31 cellular contexts compared by ENCODE assay signal in the genomic region with DNA sequence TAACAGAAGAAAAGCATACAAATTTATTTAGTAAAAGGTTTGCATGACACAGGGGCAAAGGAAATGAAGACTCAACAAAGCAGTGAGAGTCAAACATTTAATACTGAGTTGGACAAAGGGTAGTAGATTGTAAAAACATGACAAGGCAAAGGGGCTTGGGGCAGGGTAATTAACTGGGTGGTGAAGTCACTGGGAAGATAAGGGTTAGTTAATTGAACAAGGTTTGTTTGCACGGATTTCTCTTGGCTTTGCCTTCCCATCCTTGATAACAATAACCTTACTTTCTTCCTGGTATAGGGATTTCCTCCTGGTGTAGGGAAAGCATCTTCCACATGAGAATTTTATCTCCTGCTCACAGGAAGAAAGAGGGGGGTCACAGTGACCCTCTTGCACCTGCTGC.
"Had no signal": no experiment of that assay in that cellular context is flagged by ENCODE, and none has a peak within 500 bp of the region (broad histone marks: within the 10 kb centered on the region; RNA-seq: fewer than 3 reads in every experiment).

No MANE protein-coding gene starts in this region.

- H3K36me3 ChIP-seq: esophagus squamous epithelium, heart right ventricle, ovary, right lobe of liver, stomach, thyroid gland, vagina had no signal

- H3K27ac ChIP-seq: coronary artery, esophagus squamous epithelium, heart right ventricle, ovary, right lobe of liver, stomach, thyroid gland, vagina had no signal

- H3K9me3 ChIP-seq: ovary, thyroid gland had no signal

- FAIRE-seq: endometrium had no signal

- H3K27me3 ChIP-seq: esophagus squamous epithelium, heart right ventricle, ovary, right lobe of liver, stomach, thyroid gland, vagina had no signal

- H3K4me3 ChIP-seq: coronary artery, esophagus squamous epithelium, heart right ventricle, lung, ovary, right lobe of liver, smooth muscle cell, stomach, thyroid gland, vagina had no signal

- H3K4me1 ChIP-seq: esophagus squamous epithelium, right lobe of liver, stomach, thyroid gland had no signal

- DNase-seq: dermis blood vessel endothelial cell; effector memory CD4-positive, alpha-beta T cell; erythroblast; esophagus squamous epithelium; foreskin melanocyte; glutamatergic neuron; heart right ventricle; hypothalamus; immature natural killer cell; islet precursor cell; kidney glomerular epithelial cell; midbrain; naive thymus-derived CD8-positive, alpha-beta T cell; nephron progenitor cell; occipital lobe; ovary; posterior cingulate gyrus; right lobe of liver; stimulated activated CD4-positive, alpha-beta T cell treated with anti-CD3 and anti-CD28 coated beads, Interleukin-12 subunit alpha, Interleukin-12 subunit beta, amount 100 ng/mL, for 4 hours; stimulated activated CD4-positive, alpha-beta T cell treated with anti-CD3 and anti-CD28 coated beads, Interleukin-1b, Interleukin-23, amount 100 ng/mL, for 48 hours; stimulated activated CD4-positive, alpha-beta T cell treated with anti-CD3 and anti-CD28 coated beads, Interleukin-4, amount 100 ng/mL, for 1 hour; stimulated activated CD8-positive, alpha-beta memory T cell treated with anti-CD3 and anti-CD28 coated beads, Interleukin-4, amount 100 ng/mL, for 48 hours; stimulated activated naive CD4-positive, alpha-beta T cell; stomach; thyroid gland; trophoblast cell had no signal

- H3K4me2 ChIP-seq: smooth muscle cell had no signal
